In the genomic region with DNA sequence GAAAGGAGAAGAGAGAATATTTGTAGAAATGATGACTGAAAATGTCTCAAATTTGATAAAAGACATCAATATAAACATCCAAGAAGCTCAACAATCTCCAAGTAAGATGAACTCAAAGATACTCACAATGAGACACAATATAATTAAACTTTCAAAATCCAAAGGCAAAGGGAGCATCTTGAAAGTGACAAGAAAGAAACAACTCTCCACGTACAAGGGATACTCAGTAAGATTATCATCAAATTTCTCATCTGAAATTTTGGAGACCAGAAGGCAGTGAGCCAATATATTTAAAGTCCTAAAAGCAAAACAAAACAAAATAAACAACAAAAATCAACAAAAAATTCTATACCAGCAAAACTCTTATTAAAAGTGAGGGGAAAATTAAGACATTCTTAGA, we compare ENCODE assay signal across 24 cellular contexts.
"Had no signal": no experiment of that assay in that cellular context is flagged by ENCODE, and none has a peak within 500 bp of the region (broad histone marks: within the 10 kb centered on the region; RNA-seq: fewer than 3 reads in every experiment).

No MANE protein-coding gene starts in this region.

- H3K4me1 ChIP-seq: colonic mucosa, esophagus muscularis mucosa, esophagus squamous epithelium, foreskin keratinocyte, gastrocnemius medialis, gastroesophageal sphincter, heart left ventricle, heart right ventricle had no signal

- H3K36me3 ChIP-seq: colonic mucosa, esophagus muscularis mucosa, esophagus squamous epithelium, gastrocnemius medialis, gastroesophageal sphincter, heart left ventricle, heart right ventricle had no signal

- H3K9me3 ChIP-seq: colonic mucosa had no signal

- H3K4me3 Mint-ChIP-seq: dendritic cell treated with granulocyte-macrophage colony-stimulating factor and Interleukin-4, amounts not matched to agents 40 ng/mL and 50 ng/mL, for 4 days; effector memory CD8-positive, alpha-beta T cell had no signal

- DNase-seq: colonic mucosa; cortex of kidney; dermis blood vessel endothelial cell; dorsolateral prefrontal cortex; effector CD4-positive, alpha-beta T cell; effector CD8-positive, alpha-beta T cell; effector memory CD4-positive, alpha-beta T cell; effector memory CD8-positive, alpha-beta T cell; erythroblast; esophagus squamous epithelium; foreskin fibroblast; foreskin keratinocyte; foreskin melanocyte; gastrocnemius medialis; glutamatergic neuron; head of caudate nucleus; heart left ventricle; heart right ventricle had no signal

- H3K27me3 Mint-ChIP-seq: dendritic cell treated with granulocyte-macrophage colony-stimulating factor and Interleukin-4, amounts not matched to agents 40 ng/mL and 50 ng/mL, for 4 days; effector memory CD8-positive, alpha-beta T cell had no signal

- H3K27ac ChIP-seq: colonic mucosa, coronary artery, dorsolateral prefrontal cortex, epithelial cell of prostate, esophagus muscularis mucosa, esophagus squamous epithelium, foreskin keratinocyte, gastrocnemius medialis, gastroesophageal sphincter, heart left ventricle, heart right ventricle, hepatocyte had no signal

- H3K4me3 ChIP-seq: colonic mucosa, coronary artery, dorsolateral prefrontal cortex, esophagus muscularis mucosa, esophagus squamous epithelium, gastrocnemius medialis, gastroesophageal sphincter, heart left ventricle, heart right ventricle, hepatocyte had no signal

- H3K27ac Mint-ChIP-seq: dendritic cell treated with granulocyte-macrophage colony-stimulating factor and Interleukin-4, amounts not matched to agents 40 ng/mL and 50 ng/mL, for 4 days; effector memory CD8-positive, alpha-beta T cell had no signal

- H3K27me3 ChIP-seq: colonic mucosa, dorsolateral prefrontal cortex, esophagus muscularis mucosa, esophagus squamous epithelium, foreskin keratinocyte, gastrocnemius medialis, gastroesophageal sphincter, heart left ventricle, heart right ventricle, hepatocyte had no signal
